16 cellular contexts compared by ENCODE assay signal in the genomic region with DNA sequence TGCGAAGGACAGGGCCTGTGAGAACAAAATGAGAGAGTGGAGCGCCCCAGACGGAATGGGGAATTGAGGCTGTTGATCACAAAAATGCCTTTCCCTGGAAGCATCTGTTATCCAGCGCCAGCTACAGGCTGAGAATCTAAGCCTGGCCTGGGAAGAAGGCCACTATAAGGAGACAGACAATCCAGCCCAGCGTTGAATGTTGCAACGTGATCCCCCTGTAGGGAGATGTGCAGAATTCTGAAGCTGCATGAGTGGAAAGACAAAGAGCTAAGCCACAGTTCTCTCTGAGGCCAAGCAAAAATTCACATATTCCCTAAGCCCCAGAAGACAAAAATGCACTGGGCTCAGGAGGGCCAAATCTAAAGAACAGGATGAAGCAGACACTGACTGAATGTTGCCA. TPM values are rescaled to one million over a fixed set of nuclear protein-coding genes. Genes with fewer than 3 reads are reported as not detected.
DNase-seq lines count a peak whose midpoint lies in the region; ATAC-seq, FAIRE-seq and TF ChIP-seq lines count a peak whose summit lies in the region.
"Had no signal": no experiment of that assay in that cellular context is flagged by ENCODE, and none has a peak within 500 bp of the region (broad histone marks: within the 10 kb centered on the region; RNA-seq: fewer than 3 reads in every experiment).

No MANE protein-coding gene starts in this region.

- H4K20me1 ChIP-seq in GM23338 (replicated peaks; ENCODE audit: insufficient read depth) = no peaks in the 10 kb centered on the region
- H4K20me1 ChIP-seq: BLaER1 had no signal

- peak overlapping the region; percentile 2 for H4K91ac ChIP-seq in trophoblast cell (ENCODE audit: low read depth, low read length)

- DNase-seq in GM23338 (ENCODE audit: low spot score) = no peak
- DNase-seq in mesothelial cell of epicardium (ENCODE audit: low spot score in 2 of 2, unreplicated experiment in 2 of 2) = no peak
- DNase-seq in trophoblast cell = no peak
- DNase-seq in stimulated activated naive CD4-positive, alpha-beta T cell (lab: John Stamatoyannopoulos, UW) = no peak
- DNase-seq in GM12892 (ENCODE audit: insufficient read length) = no peak
- no peak for DNase-seq in Peyer's patch
- DNase-seq: 8988T; AML-193; Caco-2; CD8-positive, alpha-beta memory T cell; DND-41; GDM1 had no signal

- H3K27ac Mint-ChIP-seq in GM23338 (no peak overlapping the region), mesothelial cell of epicardium (peak overlapping the region; percentile 21)
- H3K27ac Mint-ChIP-seq in activated T-helper 17 cell treated with anti-CD3 and anti-CD28 coated beads, Interleukin-2, amount 50 U/mL, for 72 hours = no peak overlapping the region
- H3K27ac Mint-ChIP-seq: CD8-positive, alpha-beta memory T cell had no signal

- H3K27me3 Mint-ChIP-seq in GM23338 (ENCODE audit: insufficient read depth, low read depth, poor library complexity) (peaks cover 3% of the 10 kb centered on the region), mesothelial cell of epicardium (ENCODE audit: low read depth) (no peaks in the 10 kb centered on the region)
- peaks cover 13% of the 10 kb centered on the region for H3K27me3 Mint-ChIP-seq in activated T-helper 17 cell treated with anti-CD3 and anti-CD28 coated beads, Interleukin-2, amount 50 U/mL, for 72 hours

- H3K4ac ChIP-seq in trophoblast cell (ENCODE audit: low read depth, low read length) = no peak overlapping the region

- no peak overlapping the region for H4K8ac ChIP-seq in trophoblast cell (ENCODE audit: low read depth, low read length)

- H3K14ac ChIP-seq in trophoblast cell (ENCODE audit: low read length) = no peak overlapping the region

- no peaks in the 10 kb centered on the region for H3K79me2 ChIP-seq in GM23338 (replicated peaks; ENCODE audit: insufficient read depth)
- no peaks in the 10 kb centered on the region for H3K79me2 ChIP-seq in trophoblast cell (ENCODE audit: control insufficient read depth, insufficient read depth, low read length, poor library complexity)

- H3K36me3 Mint-ChIP-seq in GM23338 (ENCODE audit: low read depth) (peaks cover 6% of the 10 kb centered on the region; the same call in 2 of the 3 replicates), mesothelial cell of epicardium (peaks cover 28% of the 10 kb centered on the region)
- H3K36me3 Mint-ChIP-seq in activated T-helper 17 cell treated with anti-CD3 and anti-CD28 coated beads, Interleukin-2, amount 50 U/mL, for 72 hours (ENCODE audit: low read depth) = no peaks in the 10 kb centered on the region
- H3K36me3 Mint-ChIP-seq: CD8-positive, alpha-beta memory T cell had no signal

- H3K9me3 Mint-ChIP-seq in GM23338 (peaks cover 64% of the 10 kb centered on the region), mesothelial cell of epicardium (peaks cover 76% of the 10 kb centered on the region)
- H3K9me3 Mint-ChIP-seq in activated T-helper 17 cell treated with anti-CD3 and anti-CD28 coated beads, Interleukin-2, amount 50 U/mL, for 72 hours = no peaks in the 10 kb centered on the region

- H4K12ac ChIP-seq in trophoblast cell (ENCODE audit: low read depth, low read length) = no peak overlapping the region

- H3F3A ChIP-seq in GM23338 (replicated peaks; ENCODE audit: low read depth) = no peaks in the 10 kb centered on the region

- no peak overlapping the region for H2AFZ ChIP-seq in GM23338
- H2AFZ ChIP-seq in trophoblast cell (ENCODE audit: insufficient read depth, low read length, poor library complexity) = no peak overlapping the region

- no peak overlapping the region for H2BK5ac ChIP-seq in trophoblast cell (ENCODE audit: low read depth, low read length, poor library complexity)

- no peak overlapping the region for H2BK120ac ChIP-seq in trophoblast cell (ENCODE audit: insufficient read depth, low read length, poor library complexity)

- peaks cover 5% of the 10 kb centered on the region; the same call in 1 of the 2 replicates for H3K4me1 ChIP-seq in GM23338 (ENCODE audit: insufficient read depth)
- H3K4me1 ChIP-seq in trophoblast cell (ENCODE audit: control insufficient read depth in 1 of 2, insufficient read depth in 2 of 2, low read length in 2 of 2) = peaks cover 17 to 18% of the 10 kb centered on the region in 2 experiments
- H3K4me1 ChIP-seq in Peyer's patch = no peaks in the 10 kb centered on the region

- ATAC-seq in GM23338 = peak; percentile 41; the same call in 2 of the 3 replicates
- peak; percentile 26 for ATAC-seq in activated T-helper 17 cell treated with anti-CD3 and anti-CD28 coated beads, Interleukin-2, amount 50 U/mL, for 72 hours (replicated peaks)
- ATAC-seq: HCT116 had no signal

- no peak for TF ChIP-seq POLR2A in GM12892 (IDR thresholded peaks at IDR 0.05; ENCODE audit: low read depth, low read length)
- no peak for TF ChIP-seq POLR2A in Peyer's patch (IDR thresholded peaks at IDR 0.05)

- no peak overlapping the region for H3K27ac ChIP-seq in GM23338 (ENCODE audit: low read depth)
- no peak overlapping the region for H3K27ac ChIP-seq in trophoblast cell (ENCODE audit: low read depth, low read length)
- H3K27ac ChIP-seq in Peyer's patch = no peak overlapping the region
- H3K27ac ChIP-seq: BLaER1 had no signal

- H3K36me3 ChIP-seq in GM23338 (ENCODE audit: insufficient read depth) = no peaks in the 10 kb centered on the region
- H3K36me3 ChIP-seq in trophoblast cell (ENCODE audit: control insufficient read depth in 1 of 2, insufficient read depth in 2 of 2, low read length in 2 of 2) = peaks cover 0 to 2% of the 10 kb centered on the region in 2 experiments
- H3K36me3 ChIP-seq in Peyer's patch = no peaks in the 10 kb centered on the region
- H3K36me3 ChIP-seq: BLaER1 had no signal

- no peak overlapping the region for H3K23ac ChIP-seq in trophoblast cell (ENCODE audit: low read length)

- H3K4me1 Mint-ChIP-seq in GM23338 (no peaks in the 10 kb centered on the region), mesothelial cell of epicardium (peaks cover 16% of the 10 kb centered on the region)
- H3K4me1 Mint-ChIP-seq in activated T-helper 17 cell treated with anti-CD3 and anti-CD28 coated beads, Interleukin-2, amount 50 U/mL, for 72 hours = no peaks in the 10 kb centered on the region
- H3K4me1 Mint-ChIP-seq: CD8-positive, alpha-beta memory T cell had no signal

- H3K4me3 ChIP-seq in GM23338 (no peak overlapping the region), trophoblast cell (ENCODE audit: low read depth, low read length) (no peak overlapping the region), Peyer's patch (no peak overlapping the region)
- H3K4me3 ChIP-seq: BLaER1 had no signal

- no peak overlapping the region for H3K4me2 ChIP-seq in GM23338
- no peak overlapping the region for H3K4me2 ChIP-seq in trophoblast cell (ENCODE audit: low read length)
- H3K4me2 ChIP-seq: BLaER1 had no signal

- peaks cover 21% of the 10 kb centered on the region for H3K79me1 ChIP-seq in trophoblast cell (ENCODE audit: low read length)

- H3K18ac ChIP-seq in trophoblast cell (ENCODE audit: low read length) = no peak overlapping the region

- H3K9me3 ChIP-seq in trophoblast cell (ENCODE audit: insufficient read depth, low read depth, low read length) (peaks cover 29% of the 10 kb centered on the region), Peyer's patch (no peaks in the 10 kb centered on the region)
- H3K9me3 ChIP-seq: BLaER1 had no signal

- FAIRE-seq in GM12892 (lab: Jason Lieb, UNC) = no peak
- FAIRE-seq: H54 had no signal

- 0 out of 2 replicates have a peak, but pooled peaks cover 3% of the 10 kb centered on the region for H3K9me2 ChIP-seq in GM23338 (ENCODE audit: insufficient read depth)

- TF ChIP-seq CTCF in GM23338 (conservative IDR thresholded peaks at IDR 0.05; ENCODE audit: low read depth in 2 of 2) = 0 out of 4 replicates have a peak, but pooled peaks of 1 of the 2 experiments have one; percentile 7
- no peak for TF ChIP-seq CTCF in mesothelial cell of epicardium (IDR thresholded peaks at IDR 0.05; ENCODE audit: unreplicated experiment)
- TF ChIP-seq CTCF in Peyer's patch (IDR thresholded peaks at IDR 0.05) = no peak

- no peak overlapping the region for H2BK12ac ChIP-seq in trophoblast cell (ENCODE audit: low read length)

- H3K27me3 ChIP-seq in GM23338 (ENCODE audit: insufficient read depth) (no peaks in the 10 kb centered on the region), trophoblast cell (ENCODE audit: insufficient read depth, low read length) (no peaks in the 10 kb centered on the region), Peyer's patch (no peaks in the 10 kb centered on the region)
- H3K27me3 ChIP-seq: BLaER1 had no signal

- no peak overlapping the region for H2AK5ac ChIP-seq in trophoblast cell (ENCODE audit: low read length)

- no peak overlapping the region for H3K4me3 Mint-ChIP-seq in GM23338
- no peak overlapping the region for H3K4me3 Mint-ChIP-seq in activated T-helper 17 cell treated with anti-CD3 and anti-CD28 coated beads, Interleukin-2, amount 50 U/mL, for 72 hours
- H3K4me3 Mint-ChIP-seq in mesothelial cell of epicardium = no peak overlapping the region
- H3K4me3 Mint-ChIP-seq: CD8-positive, alpha-beta memory T cell had no signal

- no peak overlapping the region for H3K9ac ChIP-seq in trophoblast cell (ENCODE audit: low read length)
- H3K9ac ChIP-seq: BLaER1 had no signal

- no CpG with 5 or more reads among the region's 6 CpGs for WGBS in trophoblast cell (ENCODE audit: extremely low coverage, insufficient coverage, insufficient read length)

TF ChIP-seq in GM23338, 12 proteins besides CTCF, POLR2A, EP300 and RAD21 (continues in another document):
- TF ChIP-seq EZH2 (IDR thresholded peaks at IDR 0.05; ENCODE audit: low read depth, unreplicated experiment) (no peak), NANOG (IDR thresholded peaks at IDR 0.05; ENCODE audit: borderline replicate concordance) (no peak), CREB1 (CRISPR knock-in tag; IDR thresholded peaks at IDR 0.05; ENCODE audit: low read depth) (no peak), JUNB (IDR thresholded peaks at IDR 0.05; ENCODE audit: unreplicated experiment) (no peak), ZNF331 (CRISPR knock-in tag; IDR thresholded peaks at IDR 0.05; ENCODE audit: low read depth) (no peak)

RNA-seq across cellular contexts. Expression of gene CLK4, which starts 44.9 kb away (rescaled TPM):
- 9.9 and 15.3 TPM in 2 replicates for total RNA-seq in GM23338 (2014; rRNA removed; shearing (Covaris generic))
- polyA plus RNA-seq in GM23338 (2016; fragmentation: Nextera tagmentation; extraction: Ambion mirVana) = 9.6 and 18.1 TPM in 2 replicates
- 10 to 100 TPM; 18.4 to 37.9 TPM for total RNA-seq in activated T-helper 17 cell treated with anti-CD3 and anti-CD28 coated beads, Interleukin-2, amount 50 U/mL, for 72 hours
- total RNA-seq in mesothelial cell of epicardium = 42.1 to 43.5 TPM (median 42.9 TPM) in 3 replicates
- polyA plus RNA-seq in trophoblast cell (2013) = 9.8 and 10.2 TPM in 2 replicates
- polyA plus RNA-seq in GM12892 (2012; ENCODE audit: missing spikeins) = 13.8 TPM
- total RNA-seq in Peyer's patch = 10 to 100 TPM; 33.5 to 59.0 (median 41.5) TPM

RNA-seq across cellular contexts. Expression of gene ZNF354A, which starts 58.7 kb away (rescaled TPM):
- total RNA-seq in GM23338 (2014; rRNA removed; shearing (Covaris generic)) = 15.7 and 27.3 TPM in 2 replicates
- 14.1 and 22.6 TPM in 2 replicates for polyA plus RNA-seq in GM23338 (2016; fragmentation: Nextera tagmentation; extraction: Ambion mirVana)
- total RNA-seq in activated T-helper 17 cell treated with anti-CD3 and anti-CD28 coated beads, Interleukin-2, amount 50 U/mL, for 72 hours = 1 to 10 TPM; 5.1 to 8.3 TPM
- total RNA-seq in mesothelial cell of epicardium = 22.8 to 24.9 TPM (median 24.9 TPM) in 3 replicates
- 16.8 and 17.7 TPM in 2 replicates for polyA plus RNA-seq in trophoblast cell (2013)
- 7.1 TPM for polyA plus RNA-seq in GM12892 (2012; ENCODE audit: missing spikeins)
- total RNA-seq in Peyer's patch = 10 to 100 TPM; 10.9 to 30.5 (median 18.3) TPM
